In the genomic region with DNA sequence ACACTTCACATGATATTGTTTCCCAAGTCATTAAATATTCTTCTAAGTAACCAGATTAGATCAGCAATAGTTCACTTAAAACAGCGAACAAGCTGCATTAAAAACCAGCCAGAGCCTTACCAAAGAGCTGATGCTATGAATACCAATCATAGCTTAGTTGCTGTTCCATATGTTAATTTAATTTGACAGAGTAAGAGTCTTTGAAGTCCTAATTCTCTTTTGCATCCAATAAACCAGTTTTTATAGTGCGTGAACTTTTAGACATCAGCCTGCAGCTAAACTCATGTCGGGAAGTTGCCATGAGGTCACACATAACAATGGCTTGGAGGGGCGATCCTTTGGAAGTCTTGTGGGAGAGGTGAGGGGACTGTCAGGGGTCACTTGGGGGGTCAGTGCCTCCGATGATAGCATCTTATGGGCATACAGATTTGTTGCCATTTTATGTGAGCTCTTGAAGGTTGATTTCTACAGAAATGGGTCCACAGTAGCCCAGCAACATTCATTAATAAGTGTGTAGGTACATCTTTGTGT, we compare ENCODE assay signal across 2 cellular contexts.
TF ChIP-seq lines count a peak whose summit lies in the region.

No MANE protein-coding gene starts in this region.

TF ChIP-seq in SK-N-SH, 30 proteins besides CTCF, POLR2A, EP300 and RAD21 (continued from another document):
- TF ChIP-seq, protein P1, sequence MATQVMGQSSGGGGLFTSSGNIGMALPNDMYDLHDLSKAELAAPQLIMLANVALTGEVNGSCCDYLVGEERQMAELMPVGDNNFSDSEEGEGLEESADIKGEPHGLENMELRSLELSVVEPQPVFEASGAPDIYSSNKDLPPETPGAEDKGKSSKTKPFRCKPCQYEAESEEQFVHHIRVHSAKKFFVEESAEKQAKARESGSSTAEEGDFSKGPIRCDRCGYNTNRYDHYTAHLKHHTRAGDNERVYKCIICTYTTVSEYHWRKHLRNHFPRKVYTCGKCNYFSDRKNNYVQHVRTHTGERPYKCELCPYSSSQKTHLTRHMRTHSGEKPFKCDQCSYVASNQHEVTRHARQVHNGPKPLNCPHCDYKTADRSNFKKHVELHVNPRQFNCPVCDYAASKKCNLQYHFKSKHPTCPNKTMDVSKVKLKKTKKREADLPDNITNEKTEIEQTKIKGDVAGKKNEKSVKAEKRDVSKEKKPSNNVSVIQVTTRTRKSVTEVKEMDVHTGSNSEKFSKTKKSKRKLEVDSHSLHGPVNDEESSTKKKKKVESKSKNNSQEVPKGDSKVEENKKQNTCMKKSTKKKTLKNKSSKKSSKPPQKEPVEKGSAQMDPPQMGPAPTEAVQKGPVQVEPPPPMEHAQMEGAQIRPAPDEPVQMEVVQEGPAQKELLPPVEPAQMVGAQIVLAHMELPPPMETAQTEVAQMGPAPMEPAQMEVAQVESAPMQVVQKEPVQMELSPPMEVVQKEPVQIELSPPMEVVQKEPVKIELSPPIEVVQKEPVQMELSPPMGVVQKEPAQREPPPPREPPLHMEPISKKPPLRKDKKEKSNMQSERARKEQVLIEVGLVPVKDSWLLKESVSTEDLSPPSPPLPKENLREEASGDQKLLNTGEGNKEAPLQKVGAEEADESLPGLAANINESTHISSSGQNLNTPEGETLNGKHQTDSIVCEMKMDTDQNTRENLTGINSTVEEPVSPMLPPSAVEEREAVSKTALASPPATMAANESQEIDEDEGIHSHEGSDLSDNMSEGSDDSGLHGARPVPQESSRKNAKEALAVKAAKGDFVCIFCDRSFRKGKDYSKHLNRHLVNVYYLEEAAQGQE (IDR thresholded peaks at IDR 0.05; ENCODE audit: low read depth, low read length) = no peak
- TF ChIP-seq CHD2 (IDR thresholded peaks at IDR 0.05; ENCODE audit: low read length, partially characterized antibody) (no peak), FOXJ3 (CRISPR knock-in tag; IDR thresholded peaks at IDR 0.05) (no peak), GABPA (IDR thresholded peaks at IDR 0.05; ENCODE audit: low read depth) (no peak), TCF12 (IDR thresholded peaks at IDR 0.05) (no peak)

TF ChIP-seq in SK-N-SH treated with all-trans-retinoic acid at 6 μM for 48 hours, 23 proteins besides CTCF, POLR2A, EP300 and RAD21 (continued from another document):
- TF ChIP-seq, protein P2, sequence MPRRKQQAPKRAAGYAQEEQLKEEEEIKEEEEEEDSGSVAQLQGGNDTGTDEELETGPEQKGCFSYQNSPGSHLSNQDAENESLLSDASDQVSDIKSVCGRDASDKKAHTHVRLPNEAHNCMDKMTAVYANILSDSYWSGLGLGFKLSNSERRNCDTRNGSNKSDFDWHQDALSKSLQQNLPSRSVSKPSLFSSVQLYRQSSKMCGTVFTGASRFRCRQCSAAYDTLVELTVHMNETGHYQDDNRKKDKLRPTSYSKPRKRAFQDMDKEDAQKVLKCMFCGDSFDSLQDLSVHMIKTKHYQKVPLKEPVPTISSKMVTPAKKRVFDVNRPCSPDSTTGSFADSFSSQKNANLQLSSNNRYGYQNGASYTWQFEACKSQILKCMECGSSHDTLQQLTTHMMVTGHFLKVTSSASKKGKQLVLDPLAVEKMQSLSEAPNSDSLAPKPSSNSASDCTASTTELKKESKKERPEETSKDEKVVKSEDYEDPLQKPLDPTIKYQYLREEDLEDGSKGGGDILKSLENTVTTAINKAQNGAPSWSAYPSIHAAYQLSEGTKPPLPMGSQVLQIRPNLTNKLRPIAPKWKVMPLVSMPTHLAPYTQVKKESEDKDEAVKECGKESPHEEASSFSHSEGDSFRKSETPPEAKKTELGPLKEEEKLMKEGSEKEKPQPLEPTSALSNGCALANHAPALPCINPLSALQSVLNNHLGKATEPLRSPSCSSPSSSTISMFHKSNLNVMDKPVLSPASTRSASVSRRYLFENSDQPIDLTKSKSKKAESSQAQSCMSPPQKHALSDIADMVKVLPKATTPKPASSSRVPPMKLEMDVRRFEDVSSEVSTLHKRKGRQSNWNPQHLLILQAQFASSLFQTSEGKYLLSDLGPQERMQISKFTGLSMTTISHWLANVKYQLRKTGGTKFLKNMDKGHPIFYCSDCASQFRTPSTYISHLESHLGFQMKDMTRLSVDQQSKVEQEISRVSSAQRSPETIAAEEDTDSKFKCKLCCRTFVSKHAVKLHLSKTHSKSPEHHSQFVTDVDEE (CRISPR knock-in tag; IDR thresholded peaks at IDR 0.05) = no peak
- TF ChIP-seq ZNF8 (CRISPR knock-in tag; IDR thresholded peaks at IDR 0.05) (no peak), TOX (CRISPR knock-in tag; IDR thresholded peaks at IDR 0.05; ENCODE audit: borderline replicate concordance) (no peak), CSDC2 (CRISPR knock-in tag; IDR thresholded peaks at IDR 0.05) (no peak), ZC3H10 (CRISPR knock-in tag; IDR thresholded peaks at IDR 0.05) (no peak), SNAI2 (CRISPR knock-in tag; IDR thresholded peaks at IDR 0.05) (no peak), ESRRG (CRISPR knock-in tag; IDR thresholded peaks at IDR 0.05) (no peak), OSR1 (CRISPR knock-in tag; IDR thresholded peaks at IDR 0.05) (no peak), TCF4 (CRISPR knock-in tag; IDR thresholded peaks at IDR 0.05; ENCODE audit: borderline replicate concordance) (no peak), GLIS3 (CRISPR knock-in tag; IDR thresholded peaks at IDR 0.05) (no peak), PPARA (CRISPR knock-in tag; IDR thresholded peaks at IDR 0.05; ENCODE audit: borderline replicate concordance) (no peak), ISL1 (CRISPR knock-in tag; IDR thresholded peaks at IDR 0.05) (no peak), ZNF70 (CRISPR knock-in tag; IDR thresholded peaks at IDR 0.05) (no peak), BACH2 (CRISPR knock-in tag; IDR thresholded peaks at IDR 0.05; ENCODE audit: borderline replicate concordance) (no peak), ZFP30 (CRISPR knock-in tag; IDR thresholded peaks at IDR 0.05) (no peak)
- TF ChIP-seq, protein P3, sequence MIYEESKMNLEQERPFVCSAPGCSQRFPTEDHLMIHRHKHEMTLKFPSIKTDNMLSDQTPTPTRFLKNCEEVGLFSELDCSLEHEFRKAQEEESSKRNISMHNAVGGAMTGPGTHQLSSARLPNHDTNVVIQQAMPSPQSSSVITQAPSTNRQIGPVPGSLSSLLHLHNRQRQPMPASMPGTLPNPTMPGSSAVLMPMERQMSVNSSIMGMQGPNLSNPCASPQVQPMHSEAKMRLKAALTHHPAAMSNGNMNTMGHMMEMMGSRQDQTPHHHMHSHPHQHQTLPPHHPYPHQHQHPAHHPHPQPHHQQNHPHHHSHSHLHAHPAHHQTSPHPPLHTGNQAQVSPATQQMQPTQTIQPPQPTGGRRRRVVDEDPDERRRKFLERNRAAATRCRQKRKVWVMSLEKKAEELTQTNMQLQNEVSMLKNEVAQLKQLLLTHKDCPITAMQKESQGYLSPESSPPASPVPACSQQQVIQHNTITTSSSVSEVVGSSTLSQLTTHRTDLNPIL (CRISPR knock-in tag; IDR thresholded peaks at IDR 0.05; ENCODE audit: low read depth) = no peak
- TF ChIP-seq, protein P4, sequence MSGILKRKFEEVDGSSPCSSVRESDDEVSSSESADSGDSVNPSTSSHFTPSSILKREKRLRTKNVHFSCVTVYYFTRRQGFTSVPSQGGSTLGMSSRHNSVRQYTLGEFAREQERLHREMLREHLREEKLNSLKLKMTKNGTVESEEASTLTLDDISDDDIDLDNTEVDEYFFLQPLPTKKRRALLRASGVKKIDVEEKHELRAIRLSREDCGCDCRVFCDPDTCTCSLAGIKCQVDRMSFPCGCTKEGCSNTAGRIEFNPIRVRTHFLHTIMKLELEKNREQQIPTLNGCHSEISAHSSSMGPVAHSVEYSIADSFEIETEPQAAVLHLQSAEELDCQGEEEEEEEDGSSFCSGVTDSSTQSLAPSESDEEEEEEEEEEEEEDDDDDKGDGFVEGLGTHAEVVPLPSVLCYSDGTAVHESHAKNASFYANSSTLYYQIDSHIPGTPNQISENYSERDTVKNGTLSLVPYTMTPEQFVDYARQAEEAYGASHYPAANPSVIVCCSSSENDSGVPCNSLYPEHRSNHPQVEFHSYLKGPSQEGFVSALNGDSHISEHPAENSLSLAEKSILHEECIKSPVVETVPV (CRISPR knock-in tag; IDR thresholded peaks at IDR 0.05) = no peak
- TF ChIP-seq, protein P5, sequence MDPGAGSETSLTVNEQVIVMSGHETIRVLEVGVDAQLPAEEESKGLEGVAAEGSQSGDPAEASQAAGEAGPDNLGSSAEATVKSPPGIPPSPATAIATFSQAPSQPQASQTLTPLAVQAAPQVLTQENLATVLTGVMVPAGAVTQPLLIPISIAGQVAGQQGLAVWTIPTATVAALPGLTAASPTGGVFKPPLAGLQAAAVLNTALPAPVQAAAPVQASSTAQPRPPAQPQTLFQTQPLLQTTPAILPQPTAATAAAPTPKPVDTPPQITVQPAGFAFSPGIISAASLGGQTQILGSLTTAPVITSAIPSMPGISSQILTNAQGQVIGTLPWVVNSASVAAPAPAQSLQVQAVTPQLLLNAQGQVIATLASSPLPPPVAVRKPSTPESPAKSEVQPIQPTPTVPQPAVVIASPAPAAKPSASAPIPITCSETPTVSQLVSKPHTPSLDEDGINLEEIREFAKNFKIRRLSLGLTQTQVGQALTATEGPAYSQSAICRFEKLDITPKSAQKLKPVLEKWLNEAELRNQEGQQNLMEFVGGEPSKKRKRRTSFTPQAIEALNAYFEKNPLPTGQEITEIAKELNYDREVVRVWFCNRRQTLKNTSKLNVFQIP (CRISPR knock-in tag; IDR thresholded peaks at IDR 0.05; ENCODE audit: borderline replicate concordance, low read depth) = no peak
- TF ChIP-seq, protein P6, sequence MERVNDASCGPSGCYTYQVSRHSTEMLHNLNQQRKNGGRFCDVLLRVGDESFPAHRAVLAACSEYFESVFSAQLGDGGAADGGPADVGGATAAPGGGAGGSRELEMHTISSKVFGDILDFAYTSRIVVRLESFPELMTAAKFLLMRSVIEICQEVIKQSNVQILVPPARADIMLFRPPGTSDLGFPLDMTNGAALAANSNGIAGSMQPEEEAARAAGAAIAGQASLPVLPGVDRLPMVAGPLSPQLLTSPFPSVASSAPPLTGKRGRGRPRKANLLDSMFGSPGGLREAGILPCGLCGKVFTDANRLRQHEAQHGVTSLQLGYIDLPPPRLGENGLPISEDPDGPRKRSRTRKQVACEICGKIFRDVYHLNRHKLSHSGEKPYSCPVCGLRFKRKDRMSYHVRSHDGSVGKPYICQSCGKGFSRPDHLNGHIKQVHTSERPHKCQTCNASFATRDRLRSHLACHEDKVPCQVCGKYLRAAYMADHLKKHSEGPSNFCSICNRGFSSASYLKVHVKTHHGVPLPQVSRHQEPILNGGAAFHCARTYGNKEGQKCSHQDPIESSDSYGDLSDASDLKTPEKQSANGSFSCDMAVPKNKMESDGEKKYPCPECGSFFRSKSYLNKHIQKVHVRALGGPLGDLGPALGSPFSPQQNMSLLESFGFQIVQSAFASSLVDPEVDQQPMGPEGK (CRISPR knock-in tag; IDR thresholded peaks at IDR 0.05; ENCODE audit: borderline replicate concordance) = no peak
